Comparison of ENCODE assay signal across 36 cellular contexts in the genomic region with DNA sequence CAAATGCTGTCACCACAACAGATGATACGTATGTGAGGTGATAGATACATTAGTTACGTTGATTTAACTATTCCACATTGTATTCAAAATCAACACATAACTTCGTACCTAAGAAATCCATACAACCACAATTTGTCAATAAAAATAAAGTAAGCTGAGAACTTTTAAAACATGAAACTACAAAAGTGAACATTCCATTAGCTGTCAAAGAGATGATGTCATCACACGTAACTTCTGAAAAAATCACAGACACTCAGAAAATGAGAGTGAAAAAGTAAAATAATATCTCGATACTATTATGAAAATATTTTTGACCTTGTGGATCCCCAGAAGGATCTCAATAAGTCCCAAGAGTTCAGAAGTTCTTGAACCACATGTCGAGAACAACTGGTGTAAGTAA.
"Had no signal": no experiment of that assay in that cellular context is flagged by ENCODE, and none has a peak within 500 bp of the region (broad histone marks: within the 10 kb centered on the region; RNA-seq: fewer than 3 reads in every experiment).

No MANE protein-coding gene starts in this region.

- H3K36me3 ChIP-seq: MG63 had no signal

- H3K9me3 ChIP-seq: MG63 had no signal

- H3K4me3 ChIP-seq: MG63 had no signal

- H3K27me3 ChIP-seq: MG63 had no signal

- DNase-seq: Kasumi-1, MG63, MM.1S, MV-4-11, NCI-H1048, NCI-H1092, NCI-H1092 treated with DMSO at 0.1 percent for 48 hours, NCI-H1105, NCI-H1105 treated with DMSO at 0.1 percent for 48 hours, NCI-H1417, NCI-H1417 treated with DMSO at 0.1 percent for 48 hours, NCI-H1436, NCI-H1436 treated with DMSO at 0.1 percent for 48 hours, NCI-H146, NCI-H1694, NCI-H1694 treated with DMSO at 0.1 percent for 48 hours, NCI-H187, NCI-H187 treated with DMSO at 0.1 percent for 48 hours, NCI-H1930, NCI-H2029, NCI-H2029 treated with DMSO at 0.1 percent for 48 hours, NCI-H2081, NCI-H2081 treated with DMSO at 0.1 percent for 48 hours, NCI-H2107, NCI-H2171, NCI-H2171 treated with DMSO at 0.1 percent for 48 hours, NCI-H2227 treated with DMSO at 0.1 percent for 48 hours, NCI-H226, NCI-H345, NCI-H446, NCI-H446 treated with DMSO at 0.1 percent for 48 hours, NCI-H510A, NCI-H510A treated with DMSO at 0.1 percent for 48 hours, NCI-H524, NCI-H524 treated with DMSO at 0.1 percent for 48 hours, NCI-H526 had no signal
